8 cellular contexts compared by ENCODE assay signal in the genomic region with DNA sequence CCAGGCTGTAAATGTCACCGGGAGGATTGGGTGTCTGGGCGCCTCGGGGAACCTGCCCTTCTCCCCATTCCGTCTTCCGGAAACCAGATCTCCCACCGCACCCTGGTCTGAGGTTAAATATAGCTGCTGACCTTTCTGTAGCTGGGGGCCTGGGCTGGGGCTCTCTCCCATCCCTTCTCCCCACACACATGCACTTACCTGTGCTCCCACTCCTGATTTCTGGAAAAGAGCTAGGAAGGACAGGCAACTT. TPM values are rescaled to one million over a fixed set of nuclear protein-coding genes. Genes with fewer than 3 reads are reported as not detected.
DNase-seq lines count a peak whose midpoint lies in the region; ATAC-seq and TF ChIP-seq lines count a peak whose summit lies in the region.

No MANE protein-coding gene starts in this region.

- H3K4me3 Mint-ChIP-seq in stimulated activated naive B cell treated with anti-CD40 and anti-IgM and Interleukin-4, amounts not matched to agents 10 μg/mL and 1 μg/mL and 100 μg/mL, for 72 hours: peak overlapping the region; percentile 91 to 93

- H3K27ac ChIP-seq in HL-60 (replicated peaks): peak overlapping the region; percentile 98

- no peak for TF ChIP-seq CTCF in HL-60 (IDR thresholded peaks at IDR 0.05; ENCODE audit: insufficient read depth, low read length)

- H3K9me3 ChIP-seq in iPS-18c (ENCODE audit: control insufficient read depth, insufficient read depth, low read length): peaks cover 3% of the 10 kb centered on the region

- H3K4me3 ChIP-seq in HL-60 (replicated peaks; ENCODE audit: insufficient read depth, low read length) (peak overlapping the region; percentile 89), iPS-18c (ENCODE audit: insufficient read depth, low read depth, low read length) (peak overlapping the region; percentile 98)

- peaks cover 43 to 70% of the 10 kb centered on the region in 2 donors for H3K4me1 Mint-ChIP-seq in stimulated activated naive B cell treated with anti-CD40 and anti-IgM and Interleukin-4, amounts not matched to agents 10 μg/mL and 1 μg/mL and 100 μg/mL, for 72 hours

- H3K27me3 ChIP-seq in HL-60 (ENCODE audit: insufficient read depth, poor library complexity, severe bottlenecking): no peaks in the 10 kb centered on the region

- peak overlapping the region; percentile 96 to 99 for H3K27ac Mint-ChIP-seq in activated naive CD4-positive, alpha-beta T cell treated with anti-CD3 and anti-CD28 coated beads, Interleukin-2, amount 50 U/mL, for 72 hours
- H3K27ac Mint-ChIP-seq in stimulated activated naive B cell treated with anti-CD40 and anti-IgM and Interleukin-4, amounts not matched to agents 10 μg/mL and 1 μg/mL and 100 μg/mL, for 72 hours: peak overlapping the region; percentile 99

- peaks cover 56 to 61% of the 10 kb centered on the region in 2 donors for H3K36me3 Mint-ChIP-seq in activated naive CD4-positive, alpha-beta T cell treated with anti-CD3 and anti-CD28 coated beads, Interleukin-2, amount 50 U/mL, for 72 hours
- H3K36me3 Mint-ChIP-seq in stimulated activated naive B cell treated with anti-CD40 and anti-IgM and Interleukin-4, amounts not matched to agents 10 μg/mL and 1 μg/mL and 100 μg/mL, for 72 hours: peaks cover 58 to 73% of the 10 kb centered on the region in 2 donors

- no peaks in the 10 kb centered on the region for H3K9me3 Mint-ChIP-seq in activated naive CD4-positive, alpha-beta T cell treated with anti-CD3 and anti-CD28 coated beads, Interleukin-2, amount 50 U/mL, for 72 hours
- H3K9me3 Mint-ChIP-seq in stimulated activated naive B cell treated with anti-CD40 and anti-IgM and Interleukin-4, amounts not matched to agents 10 μg/mL and 1 μg/mL and 100 μg/mL, for 72 hours: no peaks in the 10 kb centered on the region

- H3K27me3 Mint-ChIP-seq in stimulated activated naive B cell treated with anti-CD40 and anti-IgM and Interleukin-4, amounts not matched to agents 10 μg/mL and 1 μg/mL and 100 μg/mL, for 72 hours: no peaks in the 10 kb centered on the region

- ATAC-seq in activated naive CD4-positive, alpha-beta T cell treated with anti-CD3 and anti-CD28 coated beads, Interleukin-2, amount 50 U/mL, for 72 hours: no peak
- no peak for ATAC-seq in stimulated activated naive B cell treated with anti-CD40 and anti-IgM and Interleukin-4, amounts not matched to agents 10 μg/mL and 1 μg/mL and 100 μg/mL, for 72 hours (replicated peaks)
- ATAC-seq in GM18867 (IDR thresholded peaks at IDR 0.05; ENCODE audit: unreplicated experiment) (no peak), HG02798 (IDR thresholded peaks at IDR 0.05; ENCODE audit: poor library complexity, unreplicated experiment) (no peak), GM21717 (IDR thresholded peaks at IDR 0.05; ENCODE audit: unreplicated experiment) (no peak)

- DNase-seq in HL-60 (ENCODE audit: low read depth in 1 of 2, low spot score in 1 of 2) (no peak), NCI-H748 treated with DMSO at 0.1 percent for 48 hours (lab: John Stamatoyannopoulos, UW) (no peak)
- no peak for DNase-seq in activated naive CD4-positive, alpha-beta T cell treated with anti-CD3 and anti-CD28 coated beads, Interleukin-2, amount 50 U/mL, for 72 hours (ENCODE audit: low spot score in 2 of 2)
- no peak for DNase-seq in stimulated activated naive B cell treated with anti-CD40 and anti-IgM and Interleukin-4, amounts not matched to agents 10 μg/mL and 1 μg/mL and 100 μg/mL, for 72 hours

RNA-seq across cellular contexts. Expression of a gene that starts 1.3 kb away (rescaled TPM):
- total RNA-seq in activated naive CD4-positive, alpha-beta T cell treated with anti-CD3 and anti-CD28 coated beads, Interleukin-2, amount 50 U/mL, for 72 hours: 1,000 to 10,000 TPM; 5,900 to 8,209 TPM

RNA-seq across cellular contexts. Expression of a gene that starts 20.2 kb away (rescaled TPM):
- total RNA-seq in activated naive CD4-positive, alpha-beta T cell treated with anti-CD3 and anti-CD28 coated beads, Interleukin-2, amount 50 U/mL, for 72 hours: 10 to 100 TPM; 10.3 to 16.4 TPM

RNA-seq across cellular contexts. Expression of a gene that starts 32.5 kb away (rescaled TPM):
- total RNA-seq in activated naive CD4-positive, alpha-beta T cell treated with anti-CD3 and anti-CD28 coated beads, Interleukin-2, amount 50 U/mL, for 72 hours: 10 to 100 TPM; 78.8 to 79.8 TPM

RNA-seq across cellular contexts. Expression of a gene that starts 41.7 kb away (rescaled TPM):
- total RNA-seq in activated naive CD4-positive, alpha-beta T cell treated with anti-CD3 and anti-CD28 coated beads, Interleukin-2, amount 50 U/mL, for 72 hours: 100 to 1,000 TPM; 208 to 276 TPM

RNA-seq across cellular contexts. Expression of a gene that starts 42.6 kb away (rescaled TPM):
- 100 to 1,000 TPM; 305 to 440 TPM for total RNA-seq in activated naive CD4-positive, alpha-beta T cell treated with anti-CD3 and anti-CD28 coated beads, Interleukin-2, amount 50 U/mL, for 72 hours
